Comparison of ENCODE assay signal across 1 cellular context in genomic region chr12:116687888-116688287, GRCh38.
TF ChIP-seq lines count a peak whose summit lies in the region.

No MANE protein-coding gene starts in this region.

TF ChIP-seq in K562, 482 proteins besides CTCF, POLR2A, EP300 and RAD21 (continued from another document and continues in another):
- TF ChIP-seq GABPB1 (CRISPR knock-in tag; IDR thresholded peaks at IDR 0.05) (peak; percentile 86; the same call in 1 of the 2 replicates), TFAP4 (CRISPR knock-in tag; IDR thresholded peaks at IDR 0.05; ENCODE audit: borderline replicate concordance) (peak; percentile 47; the same call in 1 of the 2 replicates), L3MBTL2 (IDR thresholded peaks at IDR 0.05) (peak; percentile 72), ARID4B (CRISPR knock-in tag; IDR thresholded peaks at IDR 0.05) (0 out of 2 replicates have a peak, but pooled peaks have one; percentile 46), ZNF184 (CRISPR knock-in tag; IDR thresholded peaks at IDR 0.05) (no peak), EP400 (IDR thresholded peaks at IDR 0.05) (peak; percentile 80), SMC3 (conservative IDR thresholded peaks at IDR 0.05; ENCODE audit: insufficient read depth, low read depth, low read length) (peak; percentile 49), TEAD1 (CRISPR knock-in tag; IDR thresholded peaks at IDR 0.05) (0 out of 4 replicates have a peak, but pooled peaks of 1 of the 2 experiments have one; percentile 22), GABPA (tag; conservative IDR thresholded peaks at IDR 0.05; ENCODE audit: low read depth) (peak; percentile 46; the same call in 1 of the 2 replicates), E2F6 (IDR thresholded peaks at IDR 0.05; ENCODE audit: borderline replicate concordance in 1 of 2, extremely low read depth in 1 of 2, insufficient read depth in 1 of 2, insufficient read length in 1 of 2, low read depth in 1 of 2, low read length in 1 of 2, poor library complexity in 1 of 2, severe bottlenecking in 1 of 2) (peak; percentile 57 to 77), MTA3 (IDR thresholded peaks at IDR 0.05; ENCODE audit: borderline replicate concordance) (no peak), CBFB (CRISPR knock-in tag; IDR thresholded peaks at IDR 0.05) (no peak), ADNP (tag; IDR thresholded peaks at IDR 0.05) (no peak), POLR3G (IDR thresholded peaks at IDR 0.05; ENCODE audit: extremely low read depth, insufficient read length, insufficient replicate concordance) (no peak), NCOA6 (IDR thresholded peaks at IDR 0.05) (no peak), FOXP1 (CRISPR knock-in tag; IDR thresholded peaks at IDR 0.05) (0 out of 2 replicates have a peak, but pooled peaks have one; percentile 41), CBX1 (IDR thresholded peaks at IDR 0.05; ENCODE audit: low read depth) (0 out of 2 replicates have a peak, but pooled peaks have one; percentile 40), E2F4 (CRISPR knock-in tag; IDR thresholded peaks at IDR 0.05; ENCODE audit: low read depth) (no peak), NFRKB (IDR thresholded peaks at IDR 0.05; ENCODE audit: low read depth) (no peak), ESRRA (IDR thresholded peaks at IDR 0.05; ENCODE audit: borderline replicate concordance, low read depth) (no peak), KDM5B (IDR thresholded peaks at IDR 0.05; ENCODE audit: insufficient replicate concordance, low read depth, low read length) (no peak), PHF20 (IDR thresholded peaks at IDR 0.05; ENCODE audit: partially characterized antibody) (no peak)
- TF ChIP-seq, protein P1, sequence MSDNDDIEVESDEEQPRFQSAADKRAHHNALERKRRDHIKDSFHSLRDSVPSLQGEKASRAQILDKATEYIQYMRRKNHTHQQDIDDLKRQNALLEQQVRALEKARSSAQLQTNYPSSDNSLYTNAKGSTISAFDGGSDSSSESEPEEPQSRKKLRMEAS (CRISPR knock-in tag; IDR thresholded peaks at IDR 0.05): peak; percentile 94
- TF ChIP-seq, protein P2, sequence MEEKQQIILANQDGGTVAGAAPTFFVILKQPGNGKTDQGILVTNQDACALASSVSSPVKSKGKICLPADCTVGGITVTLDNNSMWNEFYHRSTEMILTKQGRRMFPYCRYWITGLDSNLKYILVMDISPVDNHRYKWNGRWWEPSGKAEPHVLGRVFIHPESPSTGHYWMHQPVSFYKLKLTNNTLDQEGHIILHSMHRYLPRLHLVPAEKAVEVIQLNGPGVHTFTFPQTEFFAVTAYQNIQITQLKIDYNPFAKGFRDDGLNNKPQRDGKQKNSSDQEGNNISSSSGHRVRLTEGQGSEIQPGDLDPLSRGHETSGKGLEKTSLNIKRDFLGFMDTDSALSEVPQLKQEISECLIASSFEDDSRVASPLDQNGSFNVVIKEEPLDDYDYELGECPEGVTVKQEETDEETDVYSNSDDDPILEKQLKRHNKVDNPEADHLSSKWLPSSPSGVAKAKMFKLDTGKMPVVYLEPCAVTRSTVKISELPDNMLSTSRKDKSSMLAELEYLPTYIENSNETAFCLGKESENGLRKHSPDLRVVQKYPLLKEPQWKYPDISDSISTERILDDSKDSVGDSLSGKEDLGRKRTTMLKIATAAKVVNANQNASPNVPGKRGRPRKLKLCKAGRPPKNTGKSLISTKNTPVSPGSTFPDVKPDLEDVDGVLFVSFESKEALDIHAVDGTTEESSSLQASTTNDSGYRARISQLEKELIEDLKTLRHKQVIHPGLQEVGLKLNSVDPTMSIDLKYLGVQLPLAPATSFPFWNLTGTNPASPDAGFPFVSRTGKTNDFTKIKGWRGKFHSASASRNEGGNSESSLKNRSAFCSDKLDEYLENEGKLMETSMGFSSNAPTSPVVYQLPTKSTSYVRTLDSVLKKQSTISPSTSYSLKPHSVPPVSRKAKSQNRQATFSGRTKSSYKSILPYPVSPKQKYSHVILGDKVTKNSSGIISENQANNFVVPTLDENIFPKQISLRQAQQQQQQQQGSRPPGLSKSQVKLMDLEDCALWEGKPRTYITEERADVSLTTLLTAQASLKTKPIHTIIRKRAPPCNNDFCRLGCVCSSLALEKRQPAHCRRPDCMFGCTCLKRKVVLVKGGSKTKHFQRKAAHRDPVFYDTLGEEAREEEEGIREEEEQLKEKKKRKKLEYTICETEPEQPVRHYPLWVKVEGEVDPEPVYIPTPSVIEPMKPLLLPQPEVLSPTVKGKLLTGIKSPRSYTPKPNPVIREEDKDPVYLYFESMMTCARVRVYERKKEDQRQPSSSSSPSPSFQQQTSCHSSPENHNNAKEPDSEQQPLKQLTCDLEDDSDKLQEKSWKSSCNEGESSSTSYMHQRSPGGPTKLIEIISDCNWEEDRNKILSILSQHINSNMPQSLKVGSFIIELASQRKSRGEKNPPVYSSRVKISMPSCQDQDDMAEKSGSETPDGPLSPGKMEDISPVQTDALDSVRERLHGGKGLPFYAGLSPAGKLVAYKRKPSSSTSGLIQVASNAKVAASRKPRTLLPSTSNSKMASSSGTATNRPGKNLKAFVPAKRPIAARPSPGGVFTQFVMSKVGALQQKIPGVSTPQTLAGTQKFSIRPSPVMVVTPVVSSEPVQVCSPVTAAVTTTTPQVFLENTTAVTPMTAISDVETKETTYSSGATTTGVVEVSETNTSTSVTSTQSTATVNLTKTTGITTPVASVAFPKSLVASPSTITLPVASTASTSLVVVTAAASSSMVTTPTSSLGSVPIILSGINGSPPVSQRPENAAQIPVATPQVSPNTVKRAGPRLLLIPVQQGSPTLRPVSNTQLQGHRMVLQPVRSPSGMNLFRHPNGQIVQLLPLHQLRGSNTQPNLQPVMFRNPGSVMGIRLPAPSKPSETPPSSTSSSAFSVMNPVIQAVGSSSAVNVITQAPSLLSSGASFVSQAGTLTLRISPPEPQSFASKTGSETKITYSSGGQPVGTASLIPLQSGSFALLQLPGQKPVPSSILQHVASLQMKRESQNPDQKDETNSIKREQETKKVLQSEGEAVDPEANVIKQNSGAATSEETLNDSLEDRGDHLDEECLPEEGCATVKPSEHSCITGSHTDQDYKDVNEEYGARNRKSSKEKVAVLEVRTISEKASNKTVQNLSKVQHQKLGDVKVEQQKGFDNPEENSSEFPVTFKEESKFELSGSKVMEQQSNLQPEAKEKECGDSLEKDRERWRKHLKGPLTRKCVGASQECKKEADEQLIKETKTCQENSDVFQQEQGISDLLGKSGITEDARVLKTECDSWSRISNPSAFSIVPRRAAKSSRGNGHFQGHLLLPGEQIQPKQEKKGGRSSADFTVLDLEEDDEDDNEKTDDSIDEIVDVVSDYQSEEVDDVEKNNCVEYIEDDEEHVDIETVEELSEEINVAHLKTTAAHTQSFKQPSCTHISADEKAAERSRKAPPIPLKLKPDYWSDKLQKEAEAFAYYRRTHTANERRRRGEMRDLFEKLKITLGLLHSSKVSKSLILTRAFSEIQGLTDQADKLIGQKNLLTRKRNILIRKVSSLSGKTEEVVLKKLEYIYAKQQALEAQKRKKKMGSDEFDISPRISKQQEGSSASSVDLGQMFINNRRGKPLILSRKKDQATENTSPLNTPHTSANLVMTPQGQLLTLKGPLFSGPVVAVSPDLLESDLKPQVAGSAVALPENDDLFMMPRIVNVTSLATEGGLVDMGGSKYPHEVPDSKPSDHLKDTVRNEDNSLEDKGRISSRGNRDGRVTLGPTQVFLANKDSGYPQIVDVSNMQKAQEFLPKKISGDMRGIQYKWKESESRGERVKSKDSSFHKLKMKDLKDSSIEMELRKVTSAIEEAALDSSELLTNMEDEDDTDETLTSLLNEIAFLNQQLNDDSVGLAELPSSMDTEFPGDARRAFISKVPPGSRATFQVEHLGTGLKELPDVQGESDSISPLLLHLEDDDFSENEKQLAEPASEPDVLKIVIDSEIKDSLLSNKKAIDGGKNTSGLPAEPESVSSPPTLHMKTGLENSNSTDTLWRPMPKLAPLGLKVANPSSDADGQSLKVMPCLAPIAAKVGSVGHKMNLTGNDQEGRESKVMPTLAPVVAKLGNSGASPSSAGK (IDR thresholded peaks at IDR 0.05): peak; percentile 77
- TF ChIP-seq, protein P3, sequence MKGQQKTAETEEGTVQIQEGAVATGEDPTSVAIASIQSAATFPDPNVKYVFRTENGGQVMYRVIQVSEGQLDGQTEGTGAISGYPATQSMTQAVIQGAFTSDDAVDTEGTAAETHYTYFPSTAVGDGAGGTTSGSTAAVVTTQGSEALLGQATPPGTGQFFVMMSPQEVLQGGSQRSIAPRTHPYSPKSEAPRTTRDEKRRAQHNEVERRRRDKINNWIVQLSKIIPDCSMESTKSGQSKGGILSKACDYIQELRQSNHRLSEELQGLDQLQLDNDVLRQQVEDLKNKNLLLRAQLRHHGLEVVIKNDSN (CRISPR knock-in tag; IDR thresholded peaks at IDR 0.05): peak; percentile 55; the same call in 1 of the 2 replicates
- TF ChIP-seq, protein P4, sequence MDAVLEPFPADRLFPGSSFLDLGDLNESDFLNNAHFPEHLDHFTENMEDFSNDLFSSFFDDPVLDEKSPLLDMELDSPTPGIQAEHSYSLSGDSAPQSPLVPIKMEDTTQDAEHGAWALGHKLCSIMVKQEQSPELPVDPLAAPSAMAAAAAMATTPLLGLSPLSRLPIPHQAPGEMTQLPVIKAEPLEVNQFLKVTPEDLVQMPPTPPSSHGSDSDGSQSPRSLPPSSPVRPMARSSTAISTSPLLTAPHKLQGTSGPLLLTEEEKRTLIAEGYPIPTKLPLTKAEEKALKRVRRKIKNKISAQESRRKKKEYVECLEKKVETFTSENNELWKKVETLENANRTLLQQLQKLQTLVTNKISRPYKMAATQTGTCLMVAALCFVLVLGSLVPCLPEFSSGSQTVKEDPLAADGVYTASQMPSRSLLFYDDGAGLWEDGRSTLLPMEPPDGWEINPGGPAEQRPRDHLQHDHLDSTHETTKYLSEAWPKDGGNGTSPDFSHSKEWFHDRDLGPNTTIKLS (IDR thresholded peaks at IDR 0.05; ENCODE audit: borderline replicate concordance, low read depth): peak; percentile 49; the same call in 1 of the 2 replicates
- TF ChIP-seq, protein P5, sequence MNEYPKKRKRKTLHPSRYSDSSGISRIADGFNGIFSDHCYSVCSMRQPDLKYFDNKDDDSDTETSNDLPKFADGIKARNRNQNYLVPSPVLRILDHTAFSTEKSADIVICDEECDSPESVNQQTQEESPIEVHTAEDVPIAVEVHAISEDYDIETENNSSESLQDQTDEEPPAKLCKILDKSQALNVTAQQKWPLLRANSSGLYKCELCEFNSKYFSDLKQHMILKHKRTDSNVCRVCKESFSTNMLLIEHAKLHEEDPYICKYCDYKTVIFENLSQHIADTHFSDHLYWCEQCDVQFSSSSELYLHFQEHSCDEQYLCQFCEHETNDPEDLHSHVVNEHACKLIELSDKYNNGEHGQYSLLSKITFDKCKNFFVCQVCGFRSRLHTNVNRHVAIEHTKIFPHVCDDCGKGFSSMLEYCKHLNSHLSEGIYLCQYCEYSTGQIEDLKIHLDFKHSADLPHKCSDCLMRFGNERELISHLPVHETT (CRISPR knock-in tag; conservative IDR thresholded peaks at IDR 0.05 in 1 of 2, IDR thresholded peaks at IDR 0.05 in 1 of 2): no peak
- TF ChIP-seq, protein P6, sequence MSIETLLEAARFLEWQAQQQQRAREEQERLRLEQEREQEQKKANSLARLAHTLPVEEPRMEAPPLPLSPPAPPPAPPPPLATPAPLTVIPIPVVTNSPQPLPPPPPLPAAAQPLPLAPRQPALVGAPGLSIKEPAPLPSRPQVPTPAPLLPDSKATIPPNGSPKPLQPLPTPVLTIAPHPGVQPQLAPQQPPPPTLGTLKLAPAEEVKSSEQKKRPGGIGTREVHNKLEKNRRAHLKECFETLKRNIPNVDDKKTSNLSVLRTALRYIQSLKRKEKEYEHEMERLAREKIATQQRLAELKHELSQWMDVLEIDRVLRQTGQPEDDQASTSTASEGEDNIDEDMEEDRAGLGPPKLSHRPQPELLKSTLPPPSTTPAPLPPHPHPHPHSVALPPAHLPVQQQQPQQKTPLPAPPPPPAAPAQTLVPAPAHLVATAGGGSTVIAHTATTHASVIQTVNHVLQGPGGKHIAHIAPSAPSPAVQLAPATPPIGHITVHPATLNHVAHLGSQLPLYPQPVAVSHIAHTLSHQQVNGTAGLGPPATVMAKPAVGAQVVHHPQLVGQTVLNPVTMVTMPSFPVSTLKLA (conservative IDR thresholded peaks at IDR 0.05): peak; percentile 58 to 78
